8 cellular contexts compared by ENCODE assay signal in the genomic region with DNA sequence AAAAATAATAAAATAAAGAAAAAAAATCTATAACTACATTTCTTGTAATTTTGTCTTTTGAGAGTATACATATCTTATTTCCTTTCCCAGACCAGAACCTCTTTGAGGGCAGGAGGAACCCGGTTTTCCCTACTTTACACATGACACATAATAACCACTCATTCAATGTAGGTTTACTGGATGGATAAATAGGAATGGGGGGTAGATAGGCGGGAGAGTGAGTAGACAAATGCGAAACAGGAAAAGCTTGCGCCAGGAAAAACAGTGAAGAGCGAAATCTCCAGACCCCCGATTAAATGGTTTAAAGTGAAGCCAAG. TPM values are rescaled to one million over a fixed set of nuclear protein-coding genes. Genes with fewer than 3 reads are reported as not detected.
DNase-seq lines count a peak whose midpoint lies in the region; ATAC-seq and TF ChIP-seq lines count a peak whose summit lies in the region.

No MANE protein-coding gene starts in this region.

- in situ Hi-C loops in mammary epithelial cell (cut with MboI; ENCODE audit: low sequenced_read_pairs in 2 of 2) = loop anchor here in 1 of 2 donors (10.0 kb wide), 1 partner anchor 68 kb away; a partner anchor contains a TSS

- CTCF ChIA-PET in mammary epithelial cell (lab: Charles Lee; ENCODE audit: low non-redundant PET) = no interaction called here
- CTCF ChIA-PET in HEK293T (lab: Yijun Ruan, JAX) = no interaction called here

- no peaks in the 10 kb centered on the region for H3K27me3 ChIP-seq in mammary epithelial cell (ENCODE audit: insufficient read depth, low read length)
- H3K27me3 ChIP-seq in lung (ENCODE audit: control insufficient read depth, insufficient read depth) = no peaks in the 10 kb centered on the region
- H3K27me3 ChIP-seq in upper lobe of left lung = no peaks in the 10 kb centered on the region

- no peaks in the 10 kb centered on the region for H3K9me3 ChIP-seq in mammary epithelial cell (replicated peaks; ENCODE audit: insufficient read depth, low read length)
- no peaks in the 10 kb centered on the region for H3K9me3 ChIP-seq in lung (ENCODE audit: control insufficient read depth in 2 of 2, insufficient read depth in 1 of 2, low read length in 1 of 2)
- no peaks in the 10 kb centered on the region for H3K9me3 ChIP-seq in upper lobe of left lung

- peak overlapping the region; percentile 85 for H3K4me3 Mint-ChIP-seq in activated T-cell treated with anti-CD3 and anti-CD28 coated beads, Interleukin-2, amount 50 U/mL, for 24 hours

- dilution Hi-C loops in mammary epithelial cell (cut with HindIII; ENCODE audit: low sequenced_read_pairs) = no loop called here

- BruUV-seq in mammary epithelial cell (replicated peaks; lab: Mats Ljungman, UMichigan) = TSS peak; percentile 71

- H3K27ac ChIP-seq in mammary epithelial cell (ENCODE audit: insufficient read depth, low read depth, low read length) (peak overlapping the region; percentile 95), lung (ENCODE audit: low read depth in 1 of 2, low read length in 1 of 2) (peak overlapping the region; percentile 86 to 96), upper lobe of left lung (peak overlapping the region; percentile 92 to 98 (median 95))

- peak overlapping the region; percentile 99 for H2AFZ ChIP-seq in mammary epithelial cell (ENCODE audit: low read depth, low read length)

- DNase-seq in activated T-cell treated with anti-CD3 and anti-CD28 coated beads, Interleukin-2, amount 50 U/mL, for 24 hours = no peak
- no peak for DNase-seq in activated T-cell treated with anti-CD3 and anti-CD28 coated beads, Interleukin-2, amount 50 U/mL, for 48 hours
- DNase-seq in mammary epithelial cell (no peak), lung (ENCODE audit: low spot score) (no peak), upper lobe of left lung (no peak), NK-92 (lab: John Stamatoyannopoulos, UW; ENCODE audit: unreplicated experiment) (no peak), HEK293T (ENCODE audit: extremely low spot score) (no peak)

- no peak for TF ChIP-seq POLR2A in upper lobe of left lung (IDR thresholded peaks at IDR 0.05)

- peaks cover 11% of the 10 kb centered on the region for H3K4me1 ChIP-seq in mammary epithelial cell (ENCODE audit: insufficient read depth, low read length)
- H3K4me1 ChIP-seq in lung (ENCODE audit: control insufficient read depth in 2 of 2, insufficient read depth in 2 of 2, low read length in 2 of 2) = peaks cover 2 to 13% of the 10 kb centered on the region in 2 donors
- peaks cover 20 to 36% (median 29%) of the 10 kb centered on the region in 4 donors for H3K4me1 ChIP-seq in upper lobe of left lung

- H3K36me3 Mint-ChIP-seq in activated T-cell treated with anti-CD3 and anti-CD28 coated beads, Interleukin-2, amount 50 U/mL, for 24 hours (ENCODE audit: low read depth) = peaks cover 42% of the 10 kb centered on the region

- H3K4me2 ChIP-seq in mammary epithelial cell (ENCODE audit: insufficient read depth, low read depth, low read length) = peak overlapping the region; percentile 94

- H3K36me3 ChIP-seq in mammary epithelial cell (ENCODE audit: insufficient read depth, low read length) (no peaks in the 10 kb centered on the region), lung (ENCODE audit: control insufficient read depth in 2 of 2, insufficient read depth in 2 of 2, low read length in 2 of 2) (no peaks in the 10 kb centered on the region), upper lobe of left lung (no peaks in the 10 kb centered on the region)

- peaks cover 48% of the 10 kb centered on the region for H3K79me2 ChIP-seq in mammary epithelial cell (ENCODE audit: insufficient read depth, low read length)

- H3K4me3 ChIP-seq in mammary epithelial cell (replicated peaks in 1 of 3; ENCODE audit: insufficient read depth in 1 of 3, low read depth in 2 of 3, low read length in 3 of 3) (peak overlapping the region; percentile 70 to 100 (median 99)), lung (peak overlapping the region; percentile 94), upper lobe of left lung (peak overlapping the region; percentile 60 to 95 (median 80))

- H3K27ac Mint-ChIP-seq in activated T-cell treated with anti-CD3 and anti-CD28 coated beads, Interleukin-2, amount 50 U/mL, for 24 hours = peak overlapping the region; percentile 100

- WGBS in mammary epithelial cell (ENCODE audit: low coverage, missing lambda C conversion rate) = 0% methylated on average over 6 of the region's 6 CpGs
- 0 to 1% methylated on average over 6 of the region's 6 CpGs for WGBS in lung, 2 donors
- WGBS in upper lobe of left lung, 2 donors = 1% methylated on average over 6 of the region's 6 CpGs

- intact Hi-C loops in mammary epithelial cell (cut with micrococcal nuclease) = no loop called here

- ATAC-seq in lung (ENCODE audit: insufficient read depth, low FRiP score) (peak; percentile 16), upper lobe of left lung (ENCODE audit: low FRiP score in 2 of 2) (peak in 1 of 2 donors; percentile 39), GM19023 (IDR thresholded peaks at IDR 0.05; ENCODE audit: unreplicated experiment) (no peak)

- TF ChIP-seq EP300 in upper lobe of left lung (IDR thresholded peaks at IDR 0.05) = no peak

- no peak for TF ChIP-seq CTCF in mammary epithelial cell (conservative IDR thresholded peaks at IDR 0.05 in 1 of 2, IDR thresholded peaks at IDR 0.05 in 1 of 2; ENCODE audit: extremely low read depth in 1 of 2, insufficient read depth in 1 of 2, low read depth in 1 of 2, low read length in 2 of 2)
- TF ChIP-seq CTCF in lung (IDR thresholded peaks at IDR 0.05; ENCODE audit: control extremely low read depth, extremely low read depth) = no peak
- no peak for TF ChIP-seq CTCF in upper lobe of left lung (IDR thresholded peaks at IDR 0.05)

- H3K9me3 Mint-ChIP-seq in activated T-cell treated with anti-CD3 and anti-CD28 coated beads, Interleukin-2, amount 50 U/mL, for 24 hours = no peaks in the 10 kb centered on the region

- POLR2A ChIA-PET in HEK293T (lab: Yijun Ruan, JAX) = no interaction called here

- peaks cover 2% of the 10 kb centered on the region for H4K20me1 ChIP-seq in mammary epithelial cell (ENCODE audit: insufficient read depth, low read length)

- peaks cover 44% of the 10 kb centered on the region for H3K4me1 Mint-ChIP-seq in activated T-cell treated with anti-CD3 and anti-CD28 coated beads, Interleukin-2, amount 50 U/mL, for 24 hours (ENCODE audit: low read depth)

- peak overlapping the region; percentile 96 for H3K9ac ChIP-seq in mammary epithelial cell (ENCODE audit: insufficient read depth, low read length)

- no peaks in the 10 kb centered on the region for H3K27me3 Mint-ChIP-seq in activated T-cell treated with anti-CD3 and anti-CD28 coated beads, Interleukin-2, amount 50 U/mL, for 24 hours

TF ChIP-seq in HEK293T, 16 proteins besides CTCF, POLR2A, EP300 and RAD21:
- TF ChIP-seq BHLHE40 (IDR thresholded peaks at IDR 0.05; ENCODE audit: borderline replicate concordance) = no peak
- no peak for TF ChIP-seq SUZ12 (IDR thresholded peaks at IDR 0.05)
- TF ChIP-seq TARDBP (IDR thresholded peaks at IDR 0.05) = no peak
- TF ChIP-seq, protein P1, sequence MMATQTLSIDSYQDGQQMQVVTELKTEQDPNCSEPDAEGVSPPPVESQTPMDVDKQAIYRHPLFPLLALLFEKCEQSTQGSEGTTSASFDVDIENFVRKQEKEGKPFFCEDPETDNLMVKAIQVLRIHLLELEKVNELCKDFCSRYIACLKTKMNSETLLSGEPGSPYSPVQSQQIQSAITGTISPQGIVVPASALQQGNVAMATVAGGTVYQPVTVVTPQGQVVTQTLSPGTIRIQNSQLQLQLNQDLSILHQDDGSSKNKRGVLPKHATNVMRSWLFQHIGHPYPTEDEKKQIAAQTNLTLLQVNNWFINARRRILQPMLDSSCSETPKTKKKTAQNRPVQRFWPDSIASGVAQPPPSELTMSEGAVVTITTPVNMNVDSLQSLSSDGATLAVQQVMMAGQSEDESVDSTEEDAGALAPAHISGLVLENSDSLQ (IDR thresholded peaks at IDR 0.05) = no peak

RNA-seq across cellular contexts. Expression of a gene that starts 0.5 kb away (rescaled TPM):
- total RNA-seq in mammary epithelial cell (10 to 100 TPM; 38.8 to 56.8 TPM), lung (10 to 100 TPM; 49.6 to 52.9 TPM), upper lobe of left lung (10 to 100 TPM; 40.3 to 79.6 (median 50.8) TPM)
- polyA plus RNA-seq in mammary epithelial cell (42.1 TPM), lung (10 to 100 TPM; 22.4 to 34.5 TPM)
- polyA minus RNA-seq in mammary epithelial cell = 21.1 TPM

RNA-seq across cellular contexts. Expression of a gene that starts 56.6 kb away (rescaled TPM):
- not detected for total RNA-seq in mammary epithelial cell
- polyA plus RNA-seq in mammary epithelial cell = not detected
- not detected for polyA minus RNA-seq in mammary epithelial cell
- under 1 TPM in 1 of 2 donors, not detected in 1; 0.37 TPM for total RNA-seq in lung
- polyA plus RNA-seq in lung = under 1 TPM in 1 of 2 donors, not detected in 1; 0.10 TPM
- total RNA-seq in upper lobe of left lung = 1 to 10 TPM in 1 of 6 donors, under 1 TPM in 2, not detected in 3; 0.30 to 3.9 (median 0.91) TPM
